Comparison of ENCODE assay signal across 15 cellular contexts in genomic region chr1:104072915-104073371, GRCh38.
"Had no signal": no experiment of that assay in that cellular context is flagged by ENCODE, and none has a peak within 500 bp of the region (broad histone marks: within the 10 kb centered on the region; RNA-seq: fewer than 3 reads in every experiment).

No MANE protein-coding gene starts in this region.

- H3K4me3 Mint-ChIP-seq: activated naive CD4-positive, alpha-beta T cell treated with anti-CD3 and anti-CD28 coated beads, Interleukin-2, amount 50 U/mL, for 24 hours had no signal

- ATAC-seq: activated CD4-positive, CD25-positive, alpha-beta regulatory T cell treated with anti-CD3 and anti-CD28 coated beads, Interleukin-2, amount 50 U/mL, for 24 hours; mucosa of descending colon; naive thymus-derived CD8-positive, alpha-beta T cell; sciatic nerve had no signal

- H3K4me1 Mint-ChIP-seq: activated naive CD4-positive, alpha-beta T cell treated with anti-CD3 and anti-CD28 coated beads, Interleukin-2, amount 50 U/mL, for 24 hours; naive thymus-derived CD8-positive, alpha-beta T cell had no signal

- DNase-seq: activated effector memory CD4-positive, alpha-beta T cell treated with Interleukin-2 at 50 U/mL for 16 hours; central memory CD4-positive, alpha-beta T cell; cortex of kidney; effector memory CD4-positive, alpha-beta T cell; hypothalamus; stimulated activated CD4-positive, alpha-beta T cell treated with anti-CD3 and anti-CD28 coated beads, Interleukin-2, amount 100 ng/mL, for 24 hours; stimulated activated naive CD4-positive, alpha-beta T cell; substantia nigra; trophoblast cell had no signal

- H3K27me3 Mint-ChIP-seq: activated naive CD4-positive, alpha-beta T cell treated with anti-CD3 and anti-CD28 coated beads, Interleukin-2, amount 50 U/mL, for 24 hours; naive thymus-derived CD8-positive, alpha-beta T cell; progenitor cell of endocrine pancreas had no signal

- H3K9me3 Mint-ChIP-seq: activated naive CD4-positive, alpha-beta T cell treated with anti-CD3 and anti-CD28 coated beads, Interleukin-2, amount 50 U/mL, for 24 hours had no signal

- H3K4me3 ChIP-seq: mucosa of descending colon had no signal

- H3K36me3 Mint-ChIP-seq: activated naive CD4-positive, alpha-beta T cell treated with anti-CD3 and anti-CD28 coated beads, Interleukin-2, amount 50 U/mL, for 24 hours; naive thymus-derived CD8-positive, alpha-beta T cell had no signal

- H3K27ac Mint-ChIP-seq: activated naive CD4-positive, alpha-beta T cell treated with anti-CD3 and anti-CD28 coated beads, Interleukin-2, amount 50 U/mL, for 24 hours; naive thymus-derived CD8-positive, alpha-beta T cell; progenitor cell of endocrine pancreas had no signal
